Comparison of ENCODE assay signal across 8 cellular contexts in genomic region chr2:168245074-168245825, GRCh38. TPM values are rescaled to one million over a fixed set of nuclear protein-coding genes. Genes with fewer than 3 reads are reported as not detected.
DNase-seq lines count a peak whose midpoint lies in the region; ATAC-seq and TF ChIP-seq lines count a peak whose summit lies in the region.

No MANE protein-coding gene starts in this region.

- peaks cover 0 to 4% of the 10 kb centered on the region in 2 donors for H3K36me3 Mint-ChIP-seq in activated T-cell treated with anti-CD3 and anti-CD28 coated beads, Interleukin-2, amount 50 U/mL, for 72 hours (ENCODE audit: insufficient read depth in 2 of 2)

- peak overlapping the region; percentile 78 to 91 for H3K4me3 Mint-ChIP-seq in activated T-cell treated with anti-CD3 and anti-CD28 coated beads, Interleukin-2, amount 50 U/mL, for 72 hours
- H3K4me3 Mint-ChIP-seq in stimulated activated naive CD8-positive, alpha-beta T cell treated with anti-CD3 and anti-CD28 coated beads, Interleukin-15, amount 100 ng/mL, for 72 hours: peak overlapping the region; percentile 75 to 85

- H4K20me1 ChIP-seq in OCI-LY7 (ENCODE audit: insufficient read depth, low read length): peaks cover 20% of the 10 kb centered on the region

- ATAC-seq in activated T-cell treated with anti-CD3 and anti-CD28 coated beads, Interleukin-2, amount 50 U/mL, for 72 hours (replicated peaks in 1 of 2): no peak
- ATAC-seq in stimulated activated naive CD8-positive, alpha-beta T cell treated with anti-CD3 and anti-CD28 coated beads, Interleukin-15, amount 100 ng/mL, for 72 hours: no peak
- no peak for ATAC-seq in GM19023 (IDR thresholded peaks at IDR 0.05; ENCODE audit: unreplicated experiment)

- peaks cover 38% of the 10 kb centered on the region for H3K79me2 ChIP-seq in OCI-LY7 (ENCODE audit: insufficient read depth, low read depth, low read length)

- TF ChIP-seq CTCF in OCI-LY7 (conservative IDR thresholded peaks at IDR 0.05; ENCODE audit: low read length) (no peak), esophagus squamous epithelium (IDR thresholded peaks at IDR 0.05) (no peak)

- no peak for TF ChIP-seq POLR2A in esophagus squamous epithelium (IDR thresholded peaks at IDR 0.05)

- H3K27ac ChIP-seq in OCI-LY7 (ENCODE audit: low read depth, low read length, poor library complexity, severe bottlenecking) (peak overlapping the region; percentile 24), esophagus squamous epithelium (peak overlapping the region in 3 of 4 donors; percentile 50 to 65 (median 52))

- CTCF ChIA-PET in OCI-LY7 (lab: Charles Lee; ENCODE audit: unreplicated experiment): no interaction called here

- H3K27ac Mint-ChIP-seq in activated T-cell treated with anti-CD3 and anti-CD28 coated beads, Interleukin-2, amount 50 U/mL, for 72 hours: peak overlapping the region; percentile 86
- peak overlapping the region; percentile 13 to 69 for H3K27ac Mint-ChIP-seq in stimulated activated naive CD8-positive, alpha-beta T cell treated with anti-CD3 and anti-CD28 coated beads, Interleukin-15, amount 100 ng/mL, for 72 hours

- H3K4me2 ChIP-seq in OCI-LY7 (ENCODE audit: low read length): peak overlapping the region; percentile 96

- no TSS peak for BruUV-seq in OCI-LY7 (replicated peaks; lab: Mats Ljungman, UMichigan)

- H3K4me1 ChIP-seq in OCI-LY7 (ENCODE audit: insufficient read depth, low read length, poor library complexity, severe bottlenecking) (peaks cover 34% of the 10 kb centered on the region), esophagus squamous epithelium (peaks cover 25 to 76% (median 33%) of the 10 kb centered on the region in 3 donors)

- intact Hi-C loops in OCI-LY7 (cut with micrococcal nuclease; ENCODE audit: unreplicated experiment): loop anchor here (5.0 to 10.0 kb wide), 5 partner anchors 108 to 1450 kb away; partner anchors contain the start of genes CFAP210, PHOSPHO2, PPIG and SPC25
- intact Hi-C loops in esophagus squamous epithelium (cut with DNase I): loop anchor here (10.0 kb wide), 1 partner anchor 100 kb away; no protein-coding TSS in a partner anchor

- H3K9me2 ChIP-seq in OCI-LY7 (ENCODE audit: insufficient read depth, low read length): no peaks in the 10 kb centered on the region

- peaks cover 9% of the 10 kb centered on the region for H3K27me3 Mint-ChIP-seq in activated T-cell treated with anti-CD3 and anti-CD28 coated beads, Interleukin-2, amount 50 U/mL, for 72 hours (ENCODE audit: low read depth)
- no peaks in the 10 kb centered on the region for H3K27me3 Mint-ChIP-seq in stimulated activated naive CD8-positive, alpha-beta T cell treated with anti-CD3 and anti-CD28 coated beads, Interleukin-15, amount 100 ng/mL, for 72 hours

- H3K36me3 ChIP-seq in OCI-LY7 (ENCODE audit: insufficient read depth, low read length) (no peaks in the 10 kb centered on the region), esophagus squamous epithelium (no peaks in the 10 kb centered on the region)

- DNase-seq in activated T-cell treated with anti-CD3 and anti-CD28 coated beads, Interleukin-2, amount 50 U/mL, for 72 hours: no peak
- DNase-seq in activated T-cell treated with anti-CD3 and anti-CD28 coated beads, Interleukin-2, amount 50 U/mL, for 1 hour: no peak
- DNase-seq in OCI-LY7 (ENCODE audit: low spot score): no peak
- no peak for DNase-seq in esophagus squamous epithelium (lab: John Stamatoyannopoulos, UW)
- DNase-seq in stimulated activated naive CD8-positive, alpha-beta T cell treated with anti-CD3 and anti-CD28 coated beads, Interleukin-15, amount 100 ng/mL, for 72 hours: no peak
- no peak for DNase-seq in anterior cingulate cortex (lab: John Stamatoyannopoulos, UW)
- DNase-seq in midbrain (lab: John Stamatoyannopoulos, UW): no peak

- peak overlapping the region; percentile 82 for H3K4me3 ChIP-seq in OCI-LY7 (ENCODE audit: low read depth, low read length, poor library complexity, severe bottlenecking)
- peak overlapping the region in 3 of 4 donors; percentile 70 to 80 (median 72) for H3K4me3 ChIP-seq in esophagus squamous epithelium

- no peak overlapping the region for H2AFZ ChIP-seq in OCI-LY7 (ENCODE audit: low read length)

- H3K4me1 Mint-ChIP-seq in activated T-cell treated with anti-CD3 and anti-CD28 coated beads, Interleukin-2, amount 50 U/mL, for 72 hours (ENCODE audit: low read depth): peaks cover 40% of the 10 kb centered on the region
- H3K4me1 Mint-ChIP-seq in stimulated activated naive CD8-positive, alpha-beta T cell treated with anti-CD3 and anti-CD28 coated beads, Interleukin-15, amount 100 ng/mL, for 72 hours: peaks cover 38% of the 10 kb centered on the region

- no peaks in the 10 kb centered on the region for H3K9me3 Mint-ChIP-seq in activated T-cell treated with anti-CD3 and anti-CD28 coated beads, Interleukin-2, amount 50 U/mL, for 72 hours
- no peaks in the 10 kb centered on the region for H3K9me3 Mint-ChIP-seq in stimulated activated naive CD8-positive, alpha-beta T cell treated with anti-CD3 and anti-CD28 coated beads, Interleukin-15, amount 100 ng/mL, for 72 hours

- H3K27me3 ChIP-seq in esophagus squamous epithelium: peaks cover 0 to 4% (median 0%) of the 10 kb centered on the region in 4 donors

- 70 to 81% methylated on average over 7 of the region's 7 CpGs for WGBS in esophagus squamous epithelium, 2 donors

- POLR2A ChIA-PET in OCI-LY7 (lab: Charles Lee): interaction anchor here (0.7 kb wide), 1 partner anchor 352 kb away, joined by 3 read pairs; no protein-coding TSS in a partner anchor

- no peaks in the 10 kb centered on the region for H3K9me3 ChIP-seq in OCI-LY7 (ENCODE audit: low read length)
- H3K9me3 ChIP-seq in esophagus squamous epithelium: no peaks in the 10 kb centered on the region

RNA-seq across cellular contexts. Expression of gene STK39, which starts 2.1 kb away (rescaled TPM):
- 10 to 100 TPM; 37.1 to 41.0 TPM for total RNA-seq in activated T-cell treated with anti-CD3 and anti-CD28 coated beads, Interleukin-2, amount 50 U/mL, for 72 hours
- 17.7 and 18.2 TPM in 2 replicates for total RNA-seq in OCI-LY7 (2014; rRNA removed; shearing (Covaris generic))
- 38.7 and 41.1 TPM in 2 replicates for total RNA-seq in OCI-LY7 (2022)
- 10 to 100 TPM; 17.4 to 27.6 (median 20.6) TPM for total RNA-seq in esophagus squamous epithelium
